In the genomic region with DNA sequence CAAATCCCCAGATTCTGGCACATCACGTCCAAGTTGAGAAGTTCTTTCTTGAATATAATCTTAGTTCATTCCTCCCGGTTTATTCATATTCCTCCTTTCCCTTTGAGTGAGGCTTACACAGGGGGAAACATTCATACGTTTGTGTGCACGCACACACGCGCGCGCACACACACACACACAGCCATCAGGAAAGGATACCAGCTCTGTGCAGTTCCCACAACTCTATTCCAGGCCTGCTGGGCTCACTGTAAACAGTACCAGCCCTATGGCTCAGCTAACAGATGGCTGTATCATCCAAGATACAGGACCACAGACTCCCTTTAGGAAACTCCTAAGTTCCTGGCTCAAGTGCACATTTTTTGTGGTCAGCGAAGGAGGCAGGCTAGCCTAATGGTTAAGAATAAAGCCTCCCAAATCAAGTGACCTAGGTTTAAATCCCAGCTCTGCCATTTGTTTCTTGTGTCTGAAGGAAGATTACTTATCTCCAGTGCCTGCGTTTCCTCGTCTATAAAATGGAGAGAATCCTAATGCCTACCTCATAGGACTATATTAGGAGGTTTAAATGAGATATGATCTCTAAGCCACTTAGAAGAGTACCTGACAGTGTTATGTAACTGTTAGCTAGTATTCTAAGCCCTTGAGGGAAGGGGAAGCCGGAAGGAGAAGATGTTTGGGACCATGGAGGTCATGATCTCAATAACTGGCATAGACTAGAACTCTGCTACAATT, we compare ENCODE assay signal across 8 cellular contexts. TPM values are rescaled to one million over a fixed set of nuclear protein-coding genes. Genes with fewer than 3 reads are reported as not detected.
A peak's percentile ranks its signal among the peaks of the same experiment; 100 is the strongest.
DNase-seq lines count a peak whose midpoint lies in the region; ATAC-seq and TF ChIP-seq lines count a peak whose summit lies in the region.

No MANE protein-coding gene starts in this region.

- peak overlapping the region; percentile 93 for H3K4me2 ChIP-seq in SU-DHL-6 (ENCODE audit: low read depth, low read length, poor library complexity, severe bottlenecking)

- TF ChIP-seq CTCF in SU-DHL-6 (IDR thresholded peaks at IDR 0.05; ENCODE audit: insufficient read depth, low read length, poor library complexity, severe bottlenecking): no peak
- TF ChIP-seq CTCF in progenitor cell of endocrine pancreas (IDR thresholded peaks at IDR 0.05; ENCODE audit: unreplicated experiment): no peak

- H3K36me3 Mint-ChIP-seq in progenitor cell of endocrine pancreas (ENCODE audit: insufficient read depth): no peaks in the 10 kb centered on the region

- peaks cover 15% of the 10 kb centered on the region for H3K27me3 Mint-ChIP-seq in progenitor cell of endocrine pancreas

- peaks cover 13% of the 10 kb centered on the region for H3K4me1 Mint-ChIP-seq in progenitor cell of endocrine pancreas (ENCODE audit: low read depth)

- no peak overlapping the region for H3K4me3 ChIP-seq in SU-DHL-6 (ENCODE audit: insufficient read depth, low read length, poor library complexity, severe bottlenecking)

- peaks cover 54% of the 10 kb centered on the region for H3F3A ChIP-seq in SU-DHL-6 (ENCODE audit: insufficient read depth)

- DNase-seq in DMS 273 (lab: John Stamatoyannopoulos, UW; ENCODE audit: unreplicated experiment) (peak; percentile 57), epithelial cell of prostate (ENCODE audit: low read depth, low spot score) (no peak), progenitor cell of endocrine pancreas (ENCODE audit: low spot score, unreplicated experiment) (no peak), NOMO-1 treated with dmso at 0.1 percent for 144 hours (lab: John Stamatoyannopoulos, UW; ENCODE audit: unreplicated experiment) (no peak), NAMALWA (ENCODE audit: low spot score) (no peak)

- H3K27me3 ChIP-seq in SU-DHL-6 (ENCODE audit: low read length): no peaks in the 10 kb centered on the region

- H2AFZ ChIP-seq in SU-DHL-6 (ENCODE audit: low read depth, low read length, severe bottlenecking): no peak overlapping the region

- no peaks in the 10 kb centered on the region for H3K9me3 Mint-ChIP-seq in progenitor cell of endocrine pancreas (ENCODE audit: low read depth)

- H3K79me2 ChIP-seq in SU-DHL-6 (ENCODE audit: insufficient read depth, low read length): peaks cover 10% of the 10 kb centered on the region

- peak overlapping the region; percentile 61 for H3K4me3 Mint-ChIP-seq in progenitor cell of endocrine pancreas (ENCODE audit: low read depth)

- H3K9me3 ChIP-seq in SU-DHL-6 (ENCODE audit: insufficient read depth, low read length): no peaks in the 10 kb centered on the region

- H4K20me1 ChIP-seq in SU-DHL-6 (ENCODE audit: low read depth, low read length): no peaks in the 10 kb centered on the region

- H3K9me2 ChIP-seq in SU-DHL-6 (replicated peaks; ENCODE audit: insufficient read depth, low read length): no peaks in the 10 kb centered on the region

- H3K27ac ChIP-seq in SU-DHL-6 (ENCODE audit: low read depth, low read length) (no peak overlapping the region; the same call in 1 of the 2 replicates), epithelial cell of prostate (peak overlapping the region; percentile 84)

- H3K27ac Mint-ChIP-seq in progenitor cell of endocrine pancreas: no peak overlapping the region

- no peak for ATAC-seq in HG03520 (IDR thresholded peaks at IDR 0.05; ENCODE audit: unreplicated experiment)
- ATAC-seq in activated CD4-positive, CD25-positive, alpha-beta regulatory T cell treated with anti-CD3 and anti-CD28 coated beads, Interleukin-2, amount 50 U/mL, for 24 hours: no peak

- H3K9ac ChIP-seq in SU-DHL-6 (ENCODE audit: low read length): peak overlapping the region; percentile 64

- no peaks in the 10 kb centered on the region for H3K36me3 ChIP-seq in SU-DHL-6 (ENCODE audit: low read length)

RNA-seq across cellular contexts. Expression of a gene that starts 3.7 kb away (rescaled TPM):
- 38.9 and 40.4 TPM in 2 replicates for total RNA-seq in progenitor cell of endocrine pancreas
